8 cellular contexts compared by ENCODE assay signal in genomic region chr17:46193626-46194392, GRCh38. TPM values are rescaled to one million over a fixed set of nuclear protein-coding genes. Genes with fewer than 3 reads are reported as not detected.
DNase-seq lines count a peak whose midpoint lies in the region; ATAC-seq and TF ChIP-seq lines count a peak whose summit lies in the region.

No MANE protein-coding gene starts in this region.

- peaks cover 16% of the 10 kb centered on the region for H3K9me3 Mint-ChIP-seq in neural progenitor cell

- 0 to 1% (median 0%) methylated on average over 46 to 60 of the region's 60 CpGs for WGBS in stomach, 5 donors

- H3K36me3 Mint-ChIP-seq in neural progenitor cell, result peaks cover 23% of the 10 kb centered on the region

- H3K27me3 ChIP-seq in HAP-1 (ENCODE audit: low read depth) (no peaks in the 10 kb centered on the region), MG63 (no peaks in the 10 kb centered on the region), foreskin keratinocyte (no peaks in the 10 kb centered on the region), neural progenitor cell (no peaks in the 10 kb centered on the region), stomach (no peaks in the 10 kb centered on the region)

- H3K79me2 ChIP-seq in neural progenitor cell (ENCODE audit: low read depth), result peaks cover 93% of the 10 kb centered on the region

- peak overlapping the region; percentile 74 for H3K27ac Mint-ChIP-seq in neural progenitor cell

- TF ChIP-seq CTCF in foreskin keratinocyte (conservative IDR thresholded peaks at IDR 0.05) (peak; percentile 59), neural progenitor cell (IDR thresholded peaks at IDR 0.05) (peak; percentile 44), stomach (IDR thresholded peaks at IDR 0.05) (peak in 2 of 7 experiments; percentile 4 to 38)

- in situ Hi-C loops in G401 (cut with HindIII; ENCODE audit: low sequenced_read_pairs), result no loop called here
- in situ Hi-C loops in HAP-1 (cut with MboI; ENCODE audit: low sequenced_read_pairs), result no loop called here

- H3K4me2 ChIP-seq in neural progenitor cell, result peak overlapping the region; percentile 87

- H3K9me3 ChIP-seq in HAP-1 (no peaks in the 10 kb centered on the region), MG63 (no peaks in the 10 kb centered on the region), neural progenitor cell (ENCODE audit: low read depth) (no peaks in the 10 kb centered on the region), stomach (no peaks in the 10 kb centered on the region)

- no peak for TF ChIP-seq EP300 in stomach (IDR thresholded peaks at IDR 0.05)

- H4K20me1 ChIP-seq in neural progenitor cell (ENCODE audit: low read depth), result peaks cover 59% of the 10 kb centered on the region

- peak; percentile 88 for ATAC-seq in foreskin keratinocyte

- DNase-seq in G401 (ENCODE audit: low spot score) (peak; percentile 97), HAP-1 (ENCODE audit: low spot score in 2 of 2) (peak; percentile 87 to 95), MG63 (peak; percentile 98), SHP77 treated with DMSO at 0.1 percent for 48 hours (lab: John Stamatoyannopoulos, UW) (peak; percentile 99), activated gamma-delta T cell treated with Interleukin-2 at 50 U/mL for 16 hours (peak; percentile 86), foreskin keratinocyte (peak; percentile 77 to 85), neural progenitor cell (ENCODE audit: low spot score) (peak; percentile 97), stomach (peak; percentile 95)

- H3F3A ChIP-seq in neural progenitor cell (ENCODE audit: low read depth), result peaks cover 48% of the 10 kb centered on the region

- H3K27ac ChIP-seq in foreskin keratinocyte (peak overlapping the region; percentile 74), neural progenitor cell (peak overlapping the region; percentile 88), stomach (peak overlapping the region; percentile 99 to 100 (median 100))

- H3K4me3 ChIP-seq in HAP-1 (peak overlapping the region; percentile 78), MG63 (peak overlapping the region; percentile 93), neural progenitor cell (peak overlapping the region; percentile 98), stomach (peak overlapping the region; percentile 89 to 99 (median 94))

- peak overlapping the region; percentile 82 for H3K9ac ChIP-seq in neural progenitor cell

- peaks cover 24% of the 10 kb centered on the region for H3K4me1 ChIP-seq in HAP-1
- H3K4me1 ChIP-seq in foreskin keratinocyte, result peaks cover 18% of the 10 kb centered on the region
- peaks cover 29% of the 10 kb centered on the region for H3K4me1 ChIP-seq in neural progenitor cell
- H3K4me1 ChIP-seq in stomach, result peaks cover 26 to 62% (median 42%) of the 10 kb centered on the region in 4 donors

- peaks cover 3% of the 10 kb centered on the region; the same call in 1 of the 2 replicates for H3K36me3 ChIP-seq in HAP-1 (replicated peaks)
- peaks cover 3% of the 10 kb centered on the region for H3K36me3 ChIP-seq in MG63
- no peaks in the 10 kb centered on the region for H3K36me3 ChIP-seq in neural progenitor cell
- no peaks in the 10 kb centered on the region for H3K36me3 ChIP-seq in stomach

- peak in 1 of 4 donors; percentile 52 for TF ChIP-seq POLR2A in stomach (IDR thresholded peaks at IDR 0.05)

- intact Hi-C loops in stomach (cut with DNase I; ENCODE audit: low total_unique reads), result no loop called here

- H2AFZ ChIP-seq in neural progenitor cell (replicated peaks), result peak overlapping the region; percentile 91

- H3K4me3 Mint-ChIP-seq in neural progenitor cell, result peak overlapping the region; percentile 89

- peaks cover 27% of the 10 kb centered on the region for H3K4me1 Mint-ChIP-seq in neural progenitor cell

- peaks cover 2% of the 10 kb centered on the region for H3K27me3 Mint-ChIP-seq in neural progenitor cell (ENCODE audit: insufficient read depth, low read depth)

RNA-seq across cellular contexts. Expression of gene KANSL1, which starts 0.6 kb away (rescaled TPM):
- total RNA-seq in G401 (2014; rRNA removed; shearing (Covaris generic)), result 32.1 and 41.7 TPM in 2 replicates
- 15.2 and 23.8 TPM in 2 replicates for total RNA-seq in MG63 (2014; rRNA removed; shearing (Covaris generic); ENCODE audit: low replicate concordance)
- total RNA-seq in foreskin keratinocyte (33.9 and 35.8 TPM in 2 replicates), neural progenitor cell (ENCODE audit: low replicate concordance) (114 and 136 TPM in 2 replicates), stomach (100 to 1,000 TPM; 109 to 288 (median 154) TPM)
- polyA plus RNA-seq in foreskin keratinocyte (6.8 and 7.6 TPM in 2 replicates), stomach (10 to 100 TPM in 2 of 3 donors, 1 to 10 TPM in 1; 9.2 to 17.3 (median 10.2) TPM)

Comparison
In these comparisons a context has a peak if more than half of its experiments do, and no peak if none do; other contexts are left out.
1. Peak in every context shown above with its lines: DNase-seq, ATAC-seq, H3K4me3 ChIP-seq and H3K27ac ChIP-seq.